ENCODE assay signal across 8 cellular contexts in genomic region chr15:48810414-48811324, GRCh38. TPM values are rescaled to one million over a fixed set of nuclear protein-coding genes. Genes with fewer than 3 reads are reported as not detected.
DNase-seq lines count a peak whose midpoint lies in the region; ATAC-seq and TF ChIP-seq lines count a peak whose summit lies in the region.

CEP152 (minus strand) TSS chr15:48811069; CDS start chr15:48805649, 5,420 bp downstream.

- under 1% methylated on average over 51 of the region's 51 CpGs for WGBS in urinary bladder

- H3K36me3 ChIP-seq in left ventricle myocardium inferior (no peaks in the 10 kb centered on the region), urinary bladder (ENCODE audit: insufficient read depth) (no peaks in the 10 kb centered on the region)

- ATAC-seq in GM18499 (IDR thresholded peaks at IDR 0.05; ENCODE audit: insufficient read depth, unreplicated experiment) (peak; percentile 97), HG02938 (IDR thresholded peaks at IDR 0.05; ENCODE audit: unreplicated experiment) (peak; percentile 93)

- H3K27me3 Mint-ChIP-seq in T-helper 1 cell treated with Interleukin-12 subunit alpha and Interleukin-12 subunit beta and Interleukin-4 antibody, amounts not matched to agents 30 μg/mL and 1 μg/mL, for 36 hours (ENCODE audit: low read depth), result peaks cover 14% of the 10 kb centered on the region
- H3K27me3 Mint-ChIP-seq in progenitor cell of endocrine pancreas, result peaks cover 7% of the 10 kb centered on the region

- H3K36me3 Mint-ChIP-seq in T-helper 1 cell treated with Interleukin-12 subunit alpha and Interleukin-12 subunit beta and Interleukin-4 antibody, amounts not matched to agents 30 μg/mL and 1 μg/mL, for 36 hours (ENCODE audit: low read depth), result peaks cover 6% of the 10 kb centered on the region
- no peaks in the 10 kb centered on the region for H3K36me3 Mint-ChIP-seq in progenitor cell of endocrine pancreas (ENCODE audit: insufficient read depth)

- peaks cover 30% of the 10 kb centered on the region for H3K4me1 Mint-ChIP-seq in T-helper 1 cell treated with Interleukin-12 subunit alpha and Interleukin-12 subunit beta and Interleukin-4 antibody, amounts not matched to agents 30 μg/mL and 1 μg/mL, for 36 hours (ENCODE audit: low read depth)
- peaks cover 10% of the 10 kb centered on the region for H3K4me1 Mint-ChIP-seq in progenitor cell of endocrine pancreas (ENCODE audit: low read depth)

- intact Hi-C loops in left ventricle myocardium inferior (cut with micrococcal nuclease), result no loop called here

- H3K27ac Mint-ChIP-seq in T-helper 1 cell treated with Interleukin-12 subunit alpha and Interleukin-12 subunit beta and Interleukin-4 antibody, amounts not matched to agents 30 μg/mL and 1 μg/mL, for 36 hours, result peak within 1 kb of the TSS; percentile 95
- peak within 1 kb of the TSS; percentile 97 for H3K27ac Mint-ChIP-seq in progenitor cell of endocrine pancreas

- H3K27me3 ChIP-seq in left ventricle myocardium inferior (ENCODE audit: low read depth), result no peaks in the 10 kb centered on the region

- TF ChIP-seq CTCF in left ventricle myocardium inferior (IDR thresholded peaks at IDR 0.05; ENCODE audit: borderline replicate concordance) (no peak), progenitor cell of endocrine pancreas (IDR thresholded peaks at IDR 0.05; ENCODE audit: unreplicated experiment) (no peak)

- no peaks in the 10 kb centered on the region for H3K9me3 ChIP-seq in left ventricle myocardium inferior (replicated peaks)

- H3K9me3 Mint-ChIP-seq in T-helper 1 cell treated with Interleukin-12 subunit alpha and Interleukin-12 subunit beta and Interleukin-4 antibody, amounts not matched to agents 30 μg/mL and 1 μg/mL, for 36 hours, result no peaks in the 10 kb centered on the region
- no peaks in the 10 kb centered on the region for H3K9me3 Mint-ChIP-seq in progenitor cell of endocrine pancreas (ENCODE audit: low read depth)

- H3K27ac ChIP-seq in left ventricle myocardium inferior (replicated peaks), result no peak within 1 kb of the TSS
- H3K27ac ChIP-seq in urinary bladder (ENCODE audit: low read depth), result no peak within 1 kb of the TSS

- peak within 1 kb of the TSS; percentile 94 for H3K4me3 Mint-ChIP-seq in T-helper 1 cell treated with Interleukin-12 subunit alpha and Interleukin-12 subunit beta and Interleukin-4 antibody, amounts not matched to agents 30 μg/mL and 1 μg/mL, for 36 hours
- H3K4me3 Mint-ChIP-seq in progenitor cell of endocrine pancreas (ENCODE audit: low read depth), result peak within 1 kb of the TSS; percentile 94

- peak within 1 kb of the TSS; percentile 77 for H3K4me3 ChIP-seq in left ventricle myocardium inferior
- peak within 1 kb of the TSS; percentile 61 for H3K4me3 ChIP-seq in urinary bladder (ENCODE audit: low read depth, low read length)

- DNase-seq in NCI-H1694 treated with DMSO at 0.1 percent for 48 hours (lab: John Stamatoyannopoulos, UW) (peak; percentile 97), amniotic stem cell (lab: John Stamatoyannopoulos, UW) (peak; percentile 97), left ventricle myocardium inferior (peak; percentile 95), progenitor cell of endocrine pancreas (ENCODE audit: low spot score, unreplicated experiment) (peak; percentile 98)

- peaks cover 24% of the 10 kb centered on the region for H3K4me1 ChIP-seq in left ventricle myocardium inferior
- H3K4me1 ChIP-seq in urinary bladder (ENCODE audit: insufficient read depth), result no peaks in the 10 kb centered on the region

RNA-seq across cellular contexts. Expression of gene CEP152, which starts in this region (rescaled TPM):
- total RNA-seq in left ventricle myocardium inferior (1.3 TPM), progenitor cell of endocrine pancreas (8.4 and 9.5 TPM in 2 replicates), urinary bladder (17.7 TPM)
- 1.3 TPM for polyA plus RNA-seq in urinary bladder
